ENCODE assay signal across 8 cellular contexts in the genomic region with DNA sequence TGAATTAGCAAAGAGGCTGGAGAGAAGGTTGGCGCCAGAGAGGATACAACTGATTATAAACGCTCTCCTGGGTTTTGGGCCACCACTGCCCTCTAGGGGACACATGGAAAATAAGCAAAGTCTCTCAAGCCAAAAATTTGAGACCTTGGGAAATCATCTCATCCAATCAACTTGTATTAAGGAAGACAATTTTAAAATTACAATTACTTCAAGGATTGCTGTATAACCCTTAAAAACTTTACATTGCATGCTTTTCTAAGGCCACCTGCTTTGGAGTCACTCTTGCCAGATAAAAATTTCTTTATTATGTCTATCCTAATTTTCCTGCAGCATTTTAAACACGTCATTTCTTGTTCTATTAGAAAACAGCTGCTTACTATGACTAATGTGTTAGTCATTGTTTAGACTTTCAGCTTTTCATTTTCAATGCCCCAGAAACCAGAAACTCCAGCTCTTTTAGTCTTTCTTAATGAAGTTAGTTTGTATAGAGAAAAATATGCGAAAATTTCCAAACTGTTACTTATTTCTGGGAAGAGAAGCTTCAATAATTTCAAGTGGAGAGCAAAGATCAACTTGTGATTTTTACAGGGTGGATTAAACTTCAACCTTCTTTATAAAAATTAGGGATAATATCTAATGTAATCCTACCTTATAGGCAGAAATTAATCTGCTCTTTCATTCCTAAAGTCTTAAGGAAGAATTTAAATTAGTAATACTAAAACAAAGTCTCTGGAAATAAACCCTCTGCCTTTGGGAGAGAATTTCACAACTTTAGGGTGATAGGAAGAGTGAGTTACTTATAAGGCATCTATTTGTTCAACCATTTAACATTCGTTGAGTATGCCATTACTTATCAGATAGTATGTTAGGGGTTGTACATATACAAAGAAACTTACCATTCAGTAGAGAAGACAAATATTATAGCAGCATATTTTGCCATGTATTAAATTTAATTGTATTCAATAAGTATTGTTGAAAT. TPM values are rescaled to one million over a fixed set of nuclear protein-coding genes. Genes with fewer than 3 reads are reported as not detected.
DNase-seq lines count a peak whose midpoint lies in the region; ATAC-seq lines count a peak whose summit lies in the region.

No MANE protein-coding gene starts in this region.

- H3K36me3 ChIP-seq in NT2/D1 (ENCODE audit: insufficient read depth, insufficient read length, low read length) = no peaks in the 10 kb centered on the region

- no peak overlapping the region for H3K27ac Mint-ChIP-seq in activated naive CD4-positive, alpha-beta T cell treated with anti-CD3 and anti-CD28 coated beads, Interleukin-2, amount 10 ng/mL, durations not matched to agents 7 days and 5 days

- no peaks in the 10 kb centered on the region for H3K9me3 Mint-ChIP-seq in activated naive CD4-positive, alpha-beta T cell treated with anti-CD3 and anti-CD28 coated beads, Interleukin-2, amount 10 ng/mL, durations not matched to agents 7 days and 5 days

- no peaks in the 10 kb centered on the region for H3K4me1 ChIP-seq in NT2/D1 (ENCODE audit: insufficient read depth, insufficient read length)

- no peak overlapping the region for H3K4me3 ChIP-seq in NT2/D1 (ENCODE audit: insufficient read length, low read depth)

- DNase-seq in activated gamma-delta T cell treated with Interleukin-2 at 50 U/mL for 16 hours = peak; percentile 38
- no peak for DNase-seq in activated gamma-delta T cell (lab: John Stamatoyannopoulos, UW)
- peak; percentile 35 for DNase-seq in NT2/D1 (ENCODE audit: low read depth, low spot score)
- peak; percentile 63 for DNase-seq in activated naive CD4-positive, alpha-beta T cell treated with anti-CD3 and anti-CD28 coated beads, Interleukin-2, amount 10 ng/mL, durations not matched to agents 7 days and 5 days
- DNase-seq in germinal center (ENCODE audit: low spot score) = peak; percentile 44
- DNase-seq in occipital lobe (lab: John Stamatoyannopoulos, UW) = peak; percentile 51

- H3K27me3 ChIP-seq in NT2/D1 (ENCODE audit: insufficient read depth, insufficient read length) = no peaks in the 10 kb centered on the region

- no peaks in the 10 kb centered on the region for H3K36me3 Mint-ChIP-seq in activated naive CD4-positive, alpha-beta T cell treated with anti-CD3 and anti-CD28 coated beads, Interleukin-2, amount 10 ng/mL, durations not matched to agents 7 days and 5 days

- no peak overlapping the region for H3K9ac ChIP-seq in NT2/D1 (ENCODE audit: insufficient read length, low read depth)

- no peak overlapping the region for H3K4me3 Mint-ChIP-seq in activated naive CD4-positive, alpha-beta T cell treated with anti-CD3 and anti-CD28 coated beads, Interleukin-2, amount 10 ng/mL, durations not matched to agents 7 days and 5 days

- H3K4me1 Mint-ChIP-seq in activated naive CD4-positive, alpha-beta T cell treated with anti-CD3 and anti-CD28 coated beads, Interleukin-2, amount 10 ng/mL, durations not matched to agents 7 days and 5 days = no peaks in the 10 kb centered on the region

- peak; percentile 71 for ATAC-seq in HG03378 (IDR thresholded peaks at IDR 0.05; ENCODE audit: unreplicated experiment)
- ATAC-seq in GM18873 (IDR thresholded peaks at IDR 0.05; ENCODE audit: low FRiP score, unreplicated experiment) = no peak

- H3K27me3 Mint-ChIP-seq in activated naive CD4-positive, alpha-beta T cell treated with anti-CD3 and anti-CD28 coated beads, Interleukin-2, amount 10 ng/mL, durations not matched to agents 7 days and 5 days = peaks cover 25% of the 10 kb centered on the region

- CTCF ChIA-PET in activated naive CD4-positive, alpha-beta T cell treated with anti-CD3 and anti-CD28 coated beads, Interleukin-2, amount 10 ng/mL, durations not matched to agents 7 days and 5 days (lab: Charles Lee) = interaction anchor here (0.8 to 1.6 kb wide), 4 partner anchors 15 to 146 kb away, joined by 3 to 5 read pairs (median 3); no protein-coding TSS in a partner anchor

- H3K9me3 ChIP-seq in NT2/D1 (ENCODE audit: insufficient read depth, low read length) = no peaks in the 10 kb centered on the region

RNA-seq across cellular contexts. Expression of gene RHOBTB1, which starts 20.6 kb away (rescaled TPM):
- total RNA-seq in occipital lobe = 40.6 TPM
